Comparison of ENCODE assay signal across 8 cellular contexts in the genomic region with DNA sequence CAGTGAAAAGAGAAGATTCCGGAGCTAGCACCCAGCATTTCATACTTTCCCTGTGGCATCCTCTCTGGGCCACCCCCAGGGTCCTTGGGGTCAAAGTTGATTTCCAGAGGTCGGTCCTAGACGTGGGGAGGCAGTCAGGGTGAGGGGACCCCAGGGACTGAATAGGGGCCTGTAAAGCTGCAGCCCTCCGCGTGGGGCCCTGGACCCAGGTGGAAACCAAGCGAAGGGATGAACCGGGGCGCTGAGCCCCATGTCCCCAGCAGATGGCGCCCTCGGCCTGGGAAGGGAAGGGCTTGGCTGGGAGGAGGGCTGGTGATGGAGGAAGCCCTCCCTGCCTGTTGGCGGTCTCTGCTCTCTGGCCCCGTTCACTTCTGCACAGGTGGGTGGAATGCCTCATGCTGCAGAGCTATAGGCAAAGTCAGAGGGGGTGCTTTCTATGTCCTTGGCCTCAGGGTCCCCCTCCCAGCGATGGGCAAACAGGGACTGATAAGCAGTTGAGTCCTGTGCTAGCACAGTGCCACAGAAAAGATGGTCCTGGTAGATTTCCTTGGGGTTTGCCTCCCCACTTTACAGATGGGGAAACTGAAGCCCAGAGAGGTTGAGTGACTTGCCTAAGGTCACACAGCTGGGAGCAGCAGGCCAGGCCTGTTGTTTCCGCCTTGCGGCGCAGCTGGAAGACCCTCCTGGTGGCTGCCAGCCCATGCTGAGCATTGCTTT.
DNase-seq lines count a peak whose midpoint lies in the region; ATAC-seq, FAIRE-seq and TF ChIP-seq lines count a peak whose summit lies in the region.

No MANE protein-coding gene starts in this region.

- ATAC-seq in GM21381 (IDR thresholded peaks at IDR 0.05; ENCODE audit: unreplicated experiment), result no peak

- H3K27ac ChIP-seq in kidney (ENCODE audit: low read depth in 2 of 2, low read length in 2 of 2), result no peak overlapping the region

- H3K4me3 ChIP-seq in bronchial epithelial cell (ENCODE audit: low read depth, low read length) (no peak overlapping the region), kidney (ENCODE audit: low read length in 2 of 2) (no peak overlapping the region)

- intact Hi-C loops in kidney (cut with DNase I), result no loop called here

- H3K36me3 ChIP-seq in bronchial epithelial cell (ENCODE audit: control insufficient read depth, insufficient read depth, low read length), result no peaks in the 10 kb centered on the region
- no peaks in the 10 kb centered on the region for H3K36me3 ChIP-seq in kidney (ENCODE audit: control insufficient read depth in 1 of 2, insufficient read depth in 2 of 2, low read length in 2 of 2)

- peaks cover 1% of the 10 kb centered on the region for H3K27me3 ChIP-seq in bronchial epithelial cell (ENCODE audit: control insufficient read depth, insufficient read depth, low read length)

- H3K9ac ChIP-seq in kidney (ENCODE audit: low read length in 2 of 2), result no peak overlapping the region

- H3K4me1 ChIP-seq in kidney (ENCODE audit: control insufficient read depth in 1 of 2, insufficient read depth in 1 of 2, low read depth in 1 of 2, low read length in 2 of 2), result peaks cover 3 to 4% of the 10 kb centered on the region in 2 donors

- peak; percentile 22 for DNase-seq in NCI-H2029 (lab: John Stamatoyannopoulos, UW)
- DNase-seq in NCI-H2029 treated with DMSO at 0.1 percent for 48 hours (lab: John Stamatoyannopoulos, UW), result no peak
- peak; percentile 12 for DNase-seq in NCI-H146 treated with DMSO at 0.1 percent for 48 hours (lab: John Stamatoyannopoulos, UW; ENCODE audit: unreplicated experiment)
- DNase-seq in activated CD4-positive, CD25-positive, alpha-beta regulatory T cell treated with anti-CD3 and anti-CD28 coated beads, Interleukin-2, amount 50 U/mL, for 16 hours (ENCODE audit: low read depth, low spot score), result peak; percentile 23
- DNase-seq in bronchial epithelial cell (ENCODE audit: low read depth), result peak; percentile 28
- no peak for DNase-seq in kidney
- DNase-seq in stimulated activated CD4-positive, alpha-beta T cell treated with anti-CD3 and anti-CD28 coated beads, Interleukin-2, amount 100 ng/mL, for 4 hours (ENCODE audit: low read depth), result peak; percentile 36

- H3K9me3 ChIP-seq in kidney (ENCODE audit: control insufficient read depth in 1 of 2, low read length in 2 of 2), result no peaks in the 10 kb centered on the region

- FAIRE-seq in bronchial epithelial cell (lab: Jason Lieb, UNC) (no peak), kidney (lab: Jason Lieb, UNC) (no peak)

- TF ChIP-seq CTCF in bronchial epithelial cell (IDR thresholded peaks at IDR 0.05; ENCODE audit: insufficient read depth, low read length, severe bottlenecking) (peak; percentile 99), kidney (IDR thresholded peaks at IDR 0.05; ENCODE audit: borderline replicate concordance, extremely low read depth, insufficient read depth) (peak; percentile 82)

Comparison
In these comparisons a context has a peak if more than half of its experiments do, and no peak if none do; other contexts are left out.
1. DNase-seq: peak in NCI-H2029 (single experiment), NCI-H146 treated with DMSO at 0.1 percent for 48 hours (single experiment), activated CD4-positive, CD25-positive, alpha-beta regulatory T cell treated with anti-CD3 and anti-CD28 coated beads, Interleukin-2, amount 50 U/mL, for 16 hours (single experiment), bronchial epithelial cell (single experiment) and stimulated activated CD4-positive, alpha-beta T cell treated with anti-CD3 and anti-CD28 coated beads, Interleukin-2, amount 100 ng/mL, for 4 hours (single experiment); none in NCI-H2029 treated with DMSO at 0.1 percent for 48 hours (single experiment) and kidney (single experiment).